1 cellular context compared by ENCODE assay signal in genomic region chr17:57379237-57380054, GRCh38.
TF ChIP-seq lines count a peak whose summit lies in the region.

No MANE protein-coding gene starts in this region.

TF ChIP-seq in K562, 482 proteins besides CTCF, POLR2A, EP300 and RAD21 (continued from another document and continues in another):
- TF ChIP-seq CREM (IDR thresholded peaks at IDR 0.05; ENCODE audit: low read depth) (peak; percentile 69), ZNF197 (CRISPR knock-in tag; IDR thresholded peaks at IDR 0.05; ENCODE audit: low read depth) (no peak), ZNF347 (CRISPR knock-in tag; IDR thresholded peaks at IDR 0.05; ENCODE audit: low read depth) (no peak), TGIF2 (CRISPR knock-in tag; IDR thresholded peaks at IDR 0.05) (no peak), THRAP3 (IDR thresholded peaks at IDR 0.05; ENCODE audit: borderline replicate concordance) (no peak), SMARCC2 (IDR thresholded peaks at IDR 0.05; ENCODE audit: low read depth) (peak; percentile 87), TRIM24 (IDR thresholded peaks at IDR 0.05) (peak; percentile 91 to 95), XRCC4 (IDR thresholded peaks at IDR 0.05; ENCODE audit: extremely low read depth, insufficient read depth, insufficient read length) (no peak), PTBP1 (IDR thresholded peaks at IDR 0.05; ENCODE audit: low read depth, low read length) (no peak), ZNF12 (CRISPR knock-in tag; IDR thresholded peaks at IDR 0.05) (no peak), FOXJ3 (CRISPR knock-in tag; IDR thresholded peaks at IDR 0.05) (no peak), SETDB1 (IDR thresholded peaks at IDR 0.05; ENCODE audit: low read length) (no peak), TEAD1 (CRISPR knock-in tag; IDR thresholded peaks at IDR 0.05) (peak; percentile 25 to 73; a peak in 2 of 4 replicates), NFXL1 (CRISPR knock-in tag; IDR thresholded peaks at IDR 0.05) (no peak), ARHGAP35 (IDR thresholded peaks at IDR 0.05; ENCODE audit: partially characterized antibody) (no peak), ZNF133 (CRISPR knock-in tag; IDR thresholded peaks at IDR 0.05) (no peak), KHSRP (IDR thresholded peaks at IDR 0.05) (no peak), ZNF184 (CRISPR knock-in tag; IDR thresholded peaks at IDR 0.05) (no peak), ERF (CRISPR knock-in tag; IDR thresholded peaks at IDR 0.05) (no peak), RBM14 (IDR thresholded peaks at IDR 0.05; ENCODE audit: borderline replicate concordance, insufficient read depth, low read depth, low read length) (no peak), HBP1 (CRISPR knock-in tag; IDR thresholded peaks at IDR 0.05) (no peak), ZNF212 (CRISPR knock-in tag; IDR thresholded peaks at IDR 0.05) (no peak), ZBTB5 (IDR thresholded peaks at IDR 0.05) (no peak), ZBTB11 (CRISPR knock-in tag; IDR thresholded peaks at IDR 0.05) (peak in 1 of 3 experiments; percentile 79; a peak in 2 of 6 replicates), XRCC3 (IDR thresholded peaks at IDR 0.05) (no peak), SMAD2 (IDR thresholded peaks at IDR 0.05; ENCODE audit: low read depth, low read length) (no peak), ZNF165 (CRISPR knock-in tag; IDR thresholded peaks at IDR 0.05; ENCODE audit: borderline replicate concordance) (no peak), ZNF24 (IDR thresholded peaks at IDR 0.05) (no peak), PRPF4 (IDR thresholded peaks at IDR 0.05; ENCODE audit: insufficient read depth, low read depth, low read length, poor library complexity, severe bottlenecking) (no peak), ZNF23 (CRISPR knock-in tag; IDR thresholded peaks at IDR 0.05) (no peak), ZBTB43 (CRISPR knock-in tag; IDR thresholded peaks at IDR 0.05) (no peak), ZZZ3 (IDR thresholded peaks at IDR 0.05) (no peak), POLR2B (IDR thresholded peaks at IDR 0.05; ENCODE audit: low read depth, partially characterized antibody) (no peak), RBM34 (IDR thresholded peaks at IDR 0.05; ENCODE audit: borderline replicate concordance, insufficient read depth, low read length) (no peak), ZBTB40 (IDR thresholded peaks at IDR 0.05) (0 out of 2 replicates have a peak, but pooled peaks have one; percentile 33), ZBTB40 (CRISPR knock-in tag; IDR thresholded peaks at IDR 0.05) (no peak), FOXK1 (CRISPR knock-in tag; IDR thresholded peaks at IDR 0.05; ENCODE audit: borderline replicate concordance) (no peak), MED1 (CRISPR knock-in tag; IDR thresholded peaks at IDR 0.05; ENCODE audit: borderline replicate concordance) (no peak), SMAD1 (IDR thresholded peaks at IDR 0.05; ENCODE audit: low read depth, low read length, partially characterized antibody) (no peak), ETS2 (tag; IDR thresholded peaks at IDR 0.05; ENCODE audit: borderline replicate concordance, poor library complexity, severe bottlenecking) (no peak), SRF (CRISPR knock-in tag; IDR thresholded peaks at IDR 0.05) (no peak), ZBTB17 (CRISPR knock-in tag; IDR thresholded peaks at IDR 0.05) (peak; percentile 30; the same call in 1 of the 2 replicates), LEF1 (IDR thresholded peaks at IDR 0.05) (peak; percentile 90), ZNF408 (CRISPR knock-in tag; IDR thresholded peaks at IDR 0.05; ENCODE audit: low read depth) (no peak), SIX5 (IDR thresholded peaks at IDR 0.05; ENCODE audit: borderline replicate concordance in 1 of 2, insufficient read depth in 1 of 2, low read depth in 1 of 2, low read length in 2 of 2) (no peak), RBM15 (IDR thresholded peaks at IDR 0.05; ENCODE audit: insufficient read depth, low read length) (no peak), GMEB1 (CRISPR knock-in tag; IDR thresholded peaks at IDR 0.05) (no peak), MTF1 (CRISPR knock-in tag; IDR thresholded peaks at IDR 0.05; ENCODE audit: borderline replicate concordance) (no peak), ZNF174 (CRISPR knock-in tag; IDR thresholded peaks at IDR 0.05) (no peak), ZNF717 (CRISPR knock-in tag; IDR thresholded peaks at IDR 0.05) (no peak), TAF9B (IDR thresholded peaks at IDR 0.05; ENCODE audit: partially characterized antibody) (peak; percentile 50), BCL6 (CRISPR knock-in tag; IDR thresholded peaks at IDR 0.05) (no peak), MCM3 (IDR thresholded peaks at IDR 0.05) (no peak), IRF9 (tag; IDR thresholded peaks at IDR 0.05) (no peak)
